In the genomic region with DNA sequence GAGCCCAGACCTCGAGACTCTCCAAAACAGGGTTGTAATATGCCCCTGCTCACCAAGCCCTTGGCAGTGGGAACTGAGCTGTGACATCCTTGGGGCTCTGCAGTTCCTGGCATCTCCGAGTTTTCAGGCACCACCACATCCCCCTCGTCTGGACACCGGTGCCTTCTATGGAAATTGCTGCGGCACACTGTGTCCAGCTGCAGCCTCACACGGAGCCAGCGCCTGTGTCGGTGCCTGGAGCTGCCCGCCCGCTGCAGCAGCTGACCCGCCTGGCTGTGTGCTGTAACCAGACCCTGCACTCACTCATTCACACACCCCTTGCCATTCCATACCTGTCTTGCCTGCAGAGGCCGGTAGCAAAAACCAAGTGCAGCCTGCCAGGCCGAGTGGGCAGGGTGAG, we compare ENCODE assay signal across 14 cellular contexts. TPM values are rescaled to one million over a fixed set of nuclear protein-coding genes. Genes with fewer than 3 reads are reported as not detected.
DNase-seq lines count a peak whose midpoint lies in the region; ATAC-seq and TF ChIP-seq lines count a peak whose summit lies in the region.
"Had no signal": no experiment of that assay in that cellular context is flagged by ENCODE, and none has a peak within 500 bp of the region (broad histone marks: within the 10 kb centered on the region; RNA-seq: fewer than 3 reads in every experiment).

No MANE protein-coding gene starts in this region.

- H3K27ac ChIP-seq in GM23338 (ENCODE audit: low read depth) = peak overlapping the region; percentile 69

- H3K36me3 ChIP-seq in GM23338 (ENCODE audit: insufficient read depth) (peaks cover 8% of the 10 kb centered on the region), skeletal muscle satellite cell (ENCODE audit: insufficient read depth, low read length) (peaks cover 28% of the 10 kb centered on the region)

- H3K4me3 ChIP-seq in GM23338 (no peak overlapping the region), skeletal muscle satellite cell (ENCODE audit: low read length) (no peak overlapping the region)

- H3K9ac ChIP-seq in skeletal muscle satellite cell (ENCODE audit: low read depth, low read length) = peak overlapping the region; percentile 73

- TF ChIP-seq CTCF in GM23338 (conservative IDR thresholded peaks at IDR 0.05; ENCODE audit: low read depth in 2 of 2) (no peak), chondrocyte (IDR thresholded peaks at IDR 0.05) (no peak)

- H3K4me1 ChIP-seq in GM23338 (ENCODE audit: insufficient read depth) (peaks cover 37% of the 10 kb centered on the region), skeletal muscle satellite cell (ENCODE audit: control insufficient read depth, insufficient read depth, low read length) (peaks cover 49% of the 10 kb centered on the region)

- H3K36me3 Mint-ChIP-seq in GM23338 (ENCODE audit: low read depth) (peaks cover 26% of the 10 kb centered on the region), chondrocyte (ENCODE audit: low read depth) (peaks cover 14% of the 10 kb centered on the region)

- H3K4me1 Mint-ChIP-seq in GM23338 (peaks cover 36% of the 10 kb centered on the region), chondrocyte (ENCODE audit: low read depth) (peaks cover 77% of the 10 kb centered on the region)

- H3K27me3 Mint-ChIP-seq in GM23338 (ENCODE audit: insufficient read depth, low read depth, poor library complexity) (peaks cover 4% of the 10 kb centered on the region), chondrocyte (ENCODE audit: low read depth) (no peaks in the 10 kb centered on the region)
- H3K27me3 Mint-ChIP-seq: activated CD8-positive, alpha-beta T cell treated with anti-CD3 and anti-CD28 coated beads for 36 hours had no signal

- H3K4me3 Mint-ChIP-seq in GM23338 = peak overlapping the region; percentile 29; the same call in 1 of the 3 replicates
- no peak overlapping the region for H3K4me3 Mint-ChIP-seq in chondrocyte (ENCODE audit: unreplicated experiment)
- H3K4me3 Mint-ChIP-seq: activated CD8-positive, alpha-beta T cell treated with anti-CD3 and anti-CD28 coated beads for 36 hours had no signal

- H3K27me3 ChIP-seq in GM23338 (ENCODE audit: insufficient read depth) (no peaks in the 10 kb centered on the region), skeletal muscle satellite cell (ENCODE audit: control insufficient read depth, insufficient read depth, low read length) (no peaks in the 10 kb centered on the region)

- H3K9me3 Mint-ChIP-seq in GM23338 (no peaks in the 10 kb centered on the region), chondrocyte (ENCODE audit: low read depth) (no peaks in the 10 kb centered on the region)
- H3K9me3 Mint-ChIP-seq: activated CD8-positive, alpha-beta T cell treated with anti-CD3 and anti-CD28 coated beads for 36 hours had no signal

- H3K4me2 ChIP-seq in GM23338 (peak overlapping the region; percentile 19; the same call in 1 of the 2 replicates), skeletal muscle satellite cell (ENCODE audit: low read length) (peak overlapping the region; percentile 53)

- no peaks in the 10 kb centered on the region for H3K9me3 ChIP-seq in skeletal muscle satellite cell (replicated peaks; ENCODE audit: low read length)

- H2AFZ ChIP-seq in GM23338 = no peak overlapping the region

- H3K9me2 ChIP-seq in GM23338 (ENCODE audit: insufficient read depth) = no peaks in the 10 kb centered on the region

- H3K27ac Mint-ChIP-seq in GM23338 (peak overlapping the region; percentile 60), chondrocyte (ENCODE audit: unreplicated experiment) (peak overlapping the region; percentile 49)
- H3K27ac Mint-ChIP-seq: activated CD8-positive, alpha-beta T cell treated with anti-CD3 and anti-CD28 coated beads for 36 hours had no signal

- no peaks in the 10 kb centered on the region for H3F3A ChIP-seq in GM23338 (replicated peaks; ENCODE audit: low read depth)

- peaks cover 93% of the 10 kb centered on the region for H4K20me1 ChIP-seq in GM23338 (replicated peaks; ENCODE audit: insufficient read depth)

- peak; percentile 64 for ATAC-seq in GM23338
- ATAC-seq in GM19395 (IDR thresholded peaks at IDR 0.05; ENCODE audit: unreplicated experiment) = no peak
- ATAC-seq in HG03439 (IDR thresholded peaks at IDR 0.05; ENCODE audit: unreplicated experiment) = no peak
- ATAC-seq: activated CD8-positive, alpha-beta T cell treated with anti-CD3 and anti-CD28 coated beads for 36 hours had no signal

- DNase-seq in GM23338 (ENCODE audit: low spot score) (peak; percentile 15), chondrocyte (ENCODE audit: low spot score) (no peak), left kidney (ENCODE audit: low read depth, low spot score) (peak; percentile 59), NCI-H226 (no peak), cortex of kidney (lab: John Stamatoyannopoulos, UW) (no peak)
- DNase-seq: activated CD8-positive, alpha-beta T cell treated with anti-CD3 and anti-CD28 coated beads for 36 hours; activated gamma-delta T cell treated with Interleukin-2 at 50 U/mL for 16 hours; MM.1S; NCI-H2107; NK-92 treated with Interleukin-12 subunit alpha and Interleukin-12 subunit beta, amount 100 ng/mL, for 24 hours; SIG-M5 had no signal

- H3K79me2 ChIP-seq in GM23338 (replicated peaks; ENCODE audit: insufficient read depth) = peaks cover 100% of the 10 kb centered on the region

TF ChIP-seq in GM23338, 12 proteins besides CTCF, POLR2A, EP300 and RAD21 (continues in another document):
- TF ChIP-seq, protein P1, sequence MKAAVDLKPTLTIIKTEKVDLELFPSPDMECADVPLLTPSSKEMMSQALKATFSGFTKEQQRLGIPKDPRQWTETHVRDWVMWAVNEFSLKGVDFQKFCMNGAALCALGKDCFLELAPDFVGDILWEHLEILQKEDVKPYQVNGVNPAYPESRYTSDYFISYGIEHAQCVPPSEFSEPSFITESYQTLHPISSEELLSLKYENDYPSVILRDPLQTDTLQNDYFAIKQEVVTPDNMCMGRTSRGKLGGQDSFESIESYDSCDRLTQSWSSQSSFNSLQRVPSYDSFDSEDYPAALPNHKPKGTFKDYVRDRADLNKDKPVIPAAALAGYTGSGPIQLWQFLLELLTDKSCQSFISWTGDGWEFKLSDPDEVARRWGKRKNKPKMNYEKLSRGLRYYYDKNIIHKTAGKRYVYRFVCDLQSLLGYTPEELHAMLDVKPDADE (IDR thresholded peaks at IDR 0.05) = no peak
- TF ChIP-seq POLR2AphosphoS5 (IDR thresholded peaks at IDR 0.05; ENCODE audit: low read depth) (no peak), STAT1 (IDR thresholded peaks at IDR 0.05; ENCODE audit: unreplicated experiment) (no peak)

RNA-seq across cellular contexts. Expression of gene IWS1, which starts 11.8 kb away (rescaled TPM):
- 56.0 and 82.8 TPM in 2 replicates for total RNA-seq in GM23338 (2014; rRNA removed; shearing (Covaris generic))
- 84.4 and 97.2 TPM in 2 replicates for polyA plus RNA-seq in GM23338 (2016; fragmentation: Nextera tagmentation; extraction: Ambion mirVana)
- 32.4 to 41.8 TPM (median 37.4 TPM) in 3 replicates for total RNA-seq in chondrocyte
- 25.6 and 26.6 TPM in 2 replicates for total RNA-seq in skeletal muscle satellite cell (2012; rRNA removed)

RNA-seq across cellular contexts. Expression of gene MYO7B, which starts 21.0 kb away (rescaled TPM):
- not detected in 2 replicates for total RNA-seq in GM23338 (2014; rRNA removed; shearing (Covaris generic))
- not detected in 2 replicates for polyA plus RNA-seq in GM23338 (2016; fragmentation: Nextera tagmentation; extraction: Ambion mirVana)
- 0.02 to 0.31 TPM in 2 of 3 replicates, not detected in the other for total RNA-seq in chondrocyte
- total RNA-seq in skeletal muscle satellite cell (2012; rRNA removed) = under 0.01 and 0.66 TPM in 2 replicates

Comparison
In these comparisons a context has a peak if more than half of its experiments do, and no peak if none do; other contexts are left out.
1. DNase-seq: peak in GM23338 (single experiment) and left kidney (single experiment); none in chondrocyte (single experiment), NCI-H226 (single experiment) and cortex of kidney (single experiment).